25 cellular contexts compared by ENCODE assay signal in the genomic region with DNA sequence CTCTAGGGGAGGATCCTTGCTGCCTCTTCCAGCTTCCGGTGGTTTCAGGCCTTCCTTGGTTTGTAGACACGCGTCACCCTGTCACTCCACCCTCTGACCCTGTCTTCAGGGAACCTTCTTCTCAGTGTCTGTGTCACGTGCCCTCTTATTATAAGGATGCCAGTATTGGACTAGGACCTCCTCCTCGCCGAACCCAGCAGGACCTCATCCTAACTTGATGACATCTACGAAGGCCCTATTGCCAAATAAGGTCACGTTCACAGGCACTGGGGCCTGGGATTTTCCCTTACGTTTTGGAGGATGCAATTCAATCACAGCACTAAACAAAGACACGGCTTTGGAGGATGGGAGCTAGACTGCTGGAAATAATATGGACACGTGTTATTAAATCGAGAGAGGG.
"Had no signal": no experiment of that assay in that cellular context is flagged by ENCODE, and none has a peak within 500 bp of the region (broad histone marks: within the 10 kb centered on the region; RNA-seq: fewer than 3 reads in every experiment).

No MANE protein-coding gene starts in this region.

- H3K27me3 ChIP-seq: hepatocyte, testis, thyroid gland, transverse colon, upper lobe of right lung had no signal

- H3K27ac Mint-ChIP-seq: memory B cell; naive thymus-derived CD8-positive, alpha-beta T cell; stimulated activated naive B cell treated with anti-CD40 and anti-IgM and Interleukin-4, amounts not matched to agents 10 μg/mL and 1 μg/mL and 100 μg/mL, for 72 hours had no signal

- H3K4me3 ChIP-seq: heart right ventricle, hepatocyte, left ventricle myocardium inferior, lung, psoas muscle, skin epidermis, stomach, testis, thyroid gland, transverse colon, upper lobe of right lung had no signal

- H3K4me1 ChIP-seq: heart right ventricle, left ventricle myocardium inferior, parathyroid adenoma, psoas muscle, stomach, testis, thyroid gland, transverse colon, upper lobe of right lung had no signal

- H3K9me3 ChIP-seq: psoas muscle, testis, thyroid gland, transverse colon, upper lobe of right lung had no signal

- H3K4me1 Mint-ChIP-seq: memory B cell; naive thymus-derived CD8-positive, alpha-beta T cell; stimulated activated naive B cell treated with anti-CD40 and anti-IgM and Interleukin-4, amounts not matched to agents 10 μg/mL and 1 μg/mL and 100 μg/mL, for 72 hours had no signal

- H3K4me2 ChIP-seq: hepatocyte had no signal

- H2AFZ ChIP-seq: hepatocyte, parathyroid adenoma had no signal

- H3K27ac ChIP-seq: heart right ventricle, hepatocyte, left ventricle myocardium inferior, parathyroid adenoma, psoas muscle, skin epidermis, stomach, testis, thyroid gland, transverse colon, upper lobe of right lung had no signal

- FAIRE-seq: islet of Langerhans, kidney, urothelium cell line had no signal

- H3K27me3 Mint-ChIP-seq: memory B cell had no signal

- H3K9ac ChIP-seq: parathyroid adenoma had no signal

- H3K4me3 Mint-ChIP-seq: memory B cell; stimulated activated naive B cell treated with anti-CD40 and anti-IgM and Interleukin-4, amounts not matched to agents 10 μg/mL and 1 μg/mL and 100 μg/mL, for 72 hours had no signal

- ATAC-seq: heart right ventricle; left colon; naive thymus-derived CD8-positive, alpha-beta T cell; psoas muscle; sciatic nerve; stimulated activated naive B cell treated with anti-CD40 and anti-IgM and Interleukin-4, amounts not matched to agents 10 μg/mL and 1 μg/mL and 100 μg/mL, for 72 hours; stimulated activated naive CD8-positive, alpha-beta T cell treated with anti-CD3 and anti-CD28 coated beads, Interleukin-15, Interleukin-2, amounts not matched to agents 100 U/mL and 50 U/mL, for 24 hours; upper lobe of right lung had no signal

- DNase-seq: heart right ventricle; left colon; left ventricle myocardium inferior; naive thymus-derived CD8-positive, alpha-beta T cell; psoas muscle; stimulated activated CD4-positive, alpha-beta T cell treated with anti-CD3 and anti-CD28 coated beads, Interleukin-12 subunit alpha, Interleukin-12 subunit beta, amount 100 ng/mL, for 4 hours; stimulated activated CD4-positive, alpha-beta T cell treated with anti-CD3 and anti-CD28 coated beads, Interleukin-15, amount 100 ng/mL, for 24 hours; stimulated activated CD4-positive, alpha-beta T cell treated with anti-CD3 and anti-CD28 coated beads, Interleukin-2, amount 100 ng/mL, for 24 hours; stimulated activated CD4-positive, alpha-beta T cell treated with anti-CD3 and anti-CD28 coated beads, Interleukin-4, amount 100 ng/mL, for 1 hour; stimulated activated naive B cell treated with anti-CD40 and anti-IgM and Interleukin-4, amounts not matched to agents 10 μg/mL and 1 μg/mL and 100 μg/mL, for 72 hours; stimulated activated naive CD8-positive, alpha-beta T cell treated with anti-CD3 and anti-CD28 coated beads, Interleukin-15, Interleukin-2, amounts not matched to agents 100 U/mL and 50 U/mL, for 24 hours; stomach; testis; thyroid gland; transverse colon; upper lobe of right lung had no signal

- H3K36me3 ChIP-seq: heart right ventricle, left ventricle myocardium inferior, stomach, thyroid gland, transverse colon, upper lobe of right lung had no signal

- H3K79me2 ChIP-seq: hepatocyte, parathyroid adenoma had no signal
